In genomic region chr1:185349556-185349955, GRCh38 we compare ENCODE assay signal across 15 cellular contexts. TPM values are rescaled to one million over a fixed set of nuclear protein-coding genes. Genes with fewer than 3 reads are reported as not detected.
DNase-seq lines count a peak whose midpoint lies in the region; ATAC-seq and TF ChIP-seq lines count a peak whose summit lies in the region.
"Had no signal": no experiment of that assay in that cellular context is flagged by ENCODE, and none has a peak within 500 bp of the region (broad histone marks: within the 10 kb centered on the region; RNA-seq: fewer than 3 reads in every experiment).

No MANE protein-coding gene starts in this region.

- peaks cover 29% of the 10 kb centered on the region for H3K4me1 Mint-ChIP-seq in MCF 10A (ENCODE audit: insufficient read depth, unreplicated experiment)

- TF ChIP-seq CTCF in MCF 10A (IDR thresholded peaks at IDR 0.05; ENCODE audit: unreplicated experiment): no peak
- TF ChIP-seq CTCF in breast epithelium (IDR thresholded peaks at IDR 0.05): no peak
- TF ChIP-seq CTCF in epithelial cell of esophagus (IDR thresholded peaks at IDR 0.05; ENCODE audit: insufficient read depth, low read depth, low read length, missing control alignments): no peak
- TF ChIP-seq CTCF in mucosa of descending colon (IDR thresholded peaks at IDR 0.05): no peak
- TF ChIP-seq CTCF in ascending aorta (IDR thresholded peaks at IDR 0.05): no peak
- TF ChIP-seq CTCF in left lung (IDR thresholded peaks at IDR 0.05): no peak

- no peaks in the 10 kb centered on the region for H3K27me3 Mint-ChIP-seq in MCF 10A (ENCODE audit: insufficient read depth, unreplicated experiment)
- H3K27me3 Mint-ChIP-seq: CD4-positive, CD25-positive, alpha-beta regulatory T cell; IgD-negative memory B cell had no signal

- H3K79me2 ChIP-seq in Karpas-422 (ENCODE audit: low read length): no peaks in the 10 kb centered on the region

- H3K4me2 ChIP-seq in Karpas-422 (ENCODE audit: low read depth, low read length, poor library complexity, severe bottlenecking): no peak overlapping the region

- intact Hi-C loops in MCF 10A (cut with micrococcal nuclease): no loop called here
- intact Hi-C loops in breast epithelium (cut with DNase I; ENCODE audit: low total_unique reads): no loop called here
- intact Hi-C loops in mucosa of descending colon (cut with DNase I, micrococcal nuclease): no loop called here
- intact Hi-C loops in ascending aorta (cut with DNase I): no loop called here
- intact Hi-C loops in left lung (cut with DNase I): no loop called here

- H3K27ac ChIP-seq in breast epithelium (no peak overlapping the region), ascending aorta (no peak overlapping the region), left lung (no peak overlapping the region), Karpas-422 (ENCODE audit: low read length) (no peak overlapping the region)

- H3K9ac ChIP-seq in Karpas-422 (ENCODE audit: low read length): no peak overlapping the region

- no peaks in the 10 kb centered on the region for H3K9me3 Mint-ChIP-seq in MCF 10A (ENCODE audit: unreplicated experiment)
- H3K9me3 Mint-ChIP-seq: CD4-positive, CD25-positive, alpha-beta regulatory T cell; IgD-negative memory B cell had no signal

- H3K4me1 ChIP-seq in breast epithelium (no peaks in the 10 kb centered on the region), mucosa of descending colon (ENCODE audit: low read depth) (peaks cover 11% of the 10 kb centered on the region), ascending aorta (no peaks in the 10 kb centered on the region), left lung (peaks cover 0 to 19% of the 10 kb centered on the region in 2 donors), Karpas-422 (ENCODE audit: low read length) (peaks cover 2% of the 10 kb centered on the region; the same call in 1 of the 2 replicates)
- H3K4me1 ChIP-seq: BE2C had no signal

- H3K4me3 Mint-ChIP-seq in MCF 10A (ENCODE audit: unreplicated experiment): peak overlapping the region; percentile 4
- H3K4me3 Mint-ChIP-seq: CD4-positive, CD25-positive, alpha-beta regulatory T cell; IgD-negative memory B cell had no signal

- H3K36me3 ChIP-seq in breast epithelium: no peaks in the 10 kb centered on the region
- H3K36me3 ChIP-seq in mucosa of descending colon (ENCODE audit: low read depth): no peaks in the 10 kb centered on the region
- no peaks in the 10 kb centered on the region for H3K36me3 ChIP-seq in ascending aorta
- H3K36me3 ChIP-seq in left lung: no peaks in the 10 kb centered on the region
- no peaks in the 10 kb centered on the region for H3K36me3 ChIP-seq in Karpas-422 (ENCODE audit: insufficient read depth, low read length)
- H3K36me3 ChIP-seq: BE2C had no signal

- H3K27me3 ChIP-seq in breast epithelium (no peaks in the 10 kb centered on the region), ascending aorta (no peaks in the 10 kb centered on the region), left lung (no peaks in the 10 kb centered on the region), Karpas-422 (ENCODE audit: low read length) (no peaks in the 10 kb centered on the region)
- H3K27me3 ChIP-seq: BE2C had no signal

- POLR2A ChIA-PET in MCF 10A (lab: Yijun Ruan, JAX): interaction anchor here (0.6 to 6.8 kb wide), 20 partner anchors 8 to 1934 kb away, joined by 3 to 74 read pairs (median 5); partner anchors contain the start of gene IVNS1ABP

- H3K4me3 ChIP-seq in breast epithelium (no peak overlapping the region), epithelial cell of esophagus (ENCODE audit: low read length) (no peak overlapping the region), mucosa of descending colon (no peak overlapping the region), ascending aorta (no peak overlapping the region), left lung (no peak overlapping the region), Karpas-422 (ENCODE audit: low read length) (no peak overlapping the region)

- CTCF ChIA-PET in MCF 10A (lab: Yijun Ruan, JAX): interaction anchor here (0.7 to 3.6 kb wide), 7 partner anchors 11 to 330 kb away, joined by 3 to 24 read pairs (median 6); partner anchors contain the start of gene IVNS1ABP

- DNase-seq in MCF 10A (ENCODE audit: unreplicated experiment): peak; percentile 47
- no peak for DNase-seq in breast epithelium (ENCODE audit: low spot score in 2 of 2)
- peak; percentile 42 for DNase-seq in epithelial cell of esophagus (ENCODE audit: low read depth)
- no peak for DNase-seq in mucosa of descending colon
- DNase-seq in ureter (ENCODE audit: low spot score): no peak
- no peak for DNase-seq in ascending aorta (ENCODE audit: low spot score in 2 of 2)
- DNase-seq in left lung: no peak
- no peak for DNase-seq in Karpas-422
- DNase-seq: BE2C; CD4-positive, CD25-positive, alpha-beta regulatory T cell; COR-L47; NCI-H2081 treated with DMSO at 0.1 percent for 48 hours; NCI-H774; Right ventricle myocardium superior had no signal

- no peaks in the 10 kb centered on the region for H3K9me2 ChIP-seq in Karpas-422 (replicated peaks; ENCODE audit: insufficient read depth, low read length)

- H3K36me3 Mint-ChIP-seq in MCF 10A (ENCODE audit: insufficient read depth, unreplicated experiment): no peaks in the 10 kb centered on the region
- H3K36me3 Mint-ChIP-seq: CD4-positive, CD25-positive, alpha-beta regulatory T cell; IgD-negative memory B cell had no signal

- no peak overlapping the region for H2AFZ ChIP-seq in Karpas-422 (ENCODE audit: low read length)

- no peak for TF ChIP-seq POLR2A in breast epithelium (IDR thresholded peaks at IDR 0.05)

- H4K20me1 ChIP-seq in Karpas-422 (ENCODE audit: insufficient read depth, low read depth, low read length): no peaks in the 10 kb centered on the region

- H3K9me3 ChIP-seq in breast epithelium (no peaks in the 10 kb centered on the region), mucosa of descending colon (no peaks in the 10 kb centered on the region), ascending aorta (no peaks in the 10 kb centered on the region), left lung (no peaks in the 10 kb centered on the region), Karpas-422 (ENCODE audit: low read length) (no peaks in the 10 kb centered on the region)
- H3K9me3 ChIP-seq: BE2C had no signal

- H3K27ac Mint-ChIP-seq in MCF 10A (ENCODE audit: low read depth, unreplicated experiment): peak overlapping the region; percentile 57
- H3K27ac Mint-ChIP-seq: IgD-negative memory B cell had no signal

- peak; percentile 10 for ATAC-seq in mucosa of descending colon
- ATAC-seq in left lung: no peak

- no TSS peak for BruUV-seq in MCF 10A (replicated peaks; lab: Mats Ljungman, UMichigan)

RNA-seq across cellular contexts. Expression of gene IVNS1ABP, which starts 32.5 kb away (rescaled TPM):
- 67.4 and 92.0 TPM in 2 replicates for total RNA-seq in MCF 10A (2022)
- total RNA-seq in breast epithelium: 10 to 100 TPM; 51.0 to 92.9 (median 91.1) TPM
- 100 to 1,000 TPM; 111 to 213 (median 138) TPM for total RNA-seq in mucosa of descending colon
- 73.6 TPM for total RNA-seq in ureter
- total RNA-seq in ascending aorta: 61.0 TPM
- total RNA-seq in left lung: 100 to 1,000 TPM in 1 of 2 donors, 10 to 100 TPM in 1; 74.3 to 134 TPM
- total RNA-seq in Karpas-422 (2014; rRNA removed; shearing (Covaris generic); ENCODE audit: low replicate concordance): 60.0 and 113 TPM in 2 replicates

Comparison
In these comparisons a context has a peak if more than half of its experiments do, and no peak if none do; other contexts are left out.
1. DNase-seq: peak in MCF 10A (single experiment) and epithelial cell of esophagus (single experiment); none in breast epithelium (0 of 2), mucosa of descending colon (0 of 3), ureter (single experiment), ascending aorta (0 of 2), left lung (0 of 2) and Karpas-422 (single experiment).